12 cellular contexts compared by ENCODE assay signal in the genomic region with DNA sequence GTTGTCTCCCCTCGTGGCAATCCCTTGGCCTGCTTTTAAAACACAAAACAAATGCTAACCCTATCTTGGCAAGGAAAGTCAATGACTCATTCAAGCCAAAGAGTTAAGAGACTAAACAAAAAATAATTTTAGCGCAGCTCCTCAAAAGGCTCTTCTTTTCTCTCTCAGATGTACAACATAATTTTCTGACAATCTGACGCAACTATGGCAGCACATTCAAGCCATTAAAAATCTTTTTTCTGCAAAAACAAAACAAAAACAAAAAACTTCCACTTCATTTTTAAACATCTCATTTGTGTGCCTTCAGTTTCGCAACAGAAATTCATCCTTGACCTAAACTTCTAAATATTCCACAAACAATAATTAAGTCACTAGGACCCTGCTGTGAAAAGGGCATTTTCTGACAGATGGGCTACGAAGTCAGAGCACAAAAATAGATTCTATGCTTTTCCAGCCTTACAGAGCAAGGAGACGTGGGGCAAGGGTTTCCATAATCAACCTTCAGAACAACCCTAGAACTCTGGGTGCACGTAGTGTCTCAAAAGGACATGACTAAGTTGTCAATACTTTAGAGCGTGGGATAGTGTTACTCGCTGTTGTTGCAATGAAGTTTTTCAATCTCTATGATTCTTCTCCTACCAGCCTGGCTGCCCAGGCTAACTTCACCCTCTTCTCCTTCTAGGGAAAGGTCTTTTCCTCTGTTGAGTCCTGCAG.
A peak's percentile ranks its signal among the peaks of the same experiment; 100 is the strongest.
DNase-seq lines count a peak whose midpoint lies in the region; ATAC-seq, FAIRE-seq and TF ChIP-seq lines count a peak whose summit lies in the region.
"Had no signal": no experiment of that assay in that cellular context is flagged by ENCODE, and none has a peak within 500 bp of the region (broad histone marks: within the 10 kb centered on the region; RNA-seq: fewer than 3 reads in every experiment).

No MANE protein-coding gene starts in this region.

- H3K36me3 ChIP-seq in endothelial cell of umbilical vein (ENCODE audit: control insufficient read depth in 2 of 2, extremely low read depth in 1 of 2, insufficient read depth in 2 of 2, low read length in 2 of 2), result no peaks in the 10 kb centered on the region
- H3K36me3 ChIP-seq: upper lobe of left lung had no signal

- no TSS peak for BruUV-seq in endothelial cell of umbilical vein (replicated peaks; lab: Mats Ljungman, UMichigan)

- FAIRE-seq in endothelial cell of umbilical vein (lab: Jason Lieb, UNC), result peak; percentile 86

- no peaks in the 10 kb centered on the region for H3K9me1 ChIP-seq in endothelial cell of umbilical vein (replicated peaks; ENCODE audit: control insufficient read depth, extremely low read depth, insufficient read depth, low read length)

- no peak for TF ChIP-seq POLR2A in endothelial cell of umbilical vein (IDR thresholded peaks at IDR 0.05; ENCODE audit: low read depth, low read length)

- TF ChIP-seq CTCF in endothelial cell of umbilical vein (IDR thresholded peaks at IDR 0.05; ENCODE audit: extremely low read depth in 1 of 2, insufficient read depth in 1 of 2, low read depth in 1 of 2, low read length in 2 of 2) (no peak), omental fat pad (IDR thresholded peaks at IDR 0.05) (no peak)

- CTCF ChIA-PET in endothelial cell of umbilical vein (lab: Charles Lee), result interaction anchor here (0.9 to 1.6 kb wide), 2 partner anchors 15 to 81 kb away, joined by 3 to 4 read pairs; no protein-coding TSS in a partner anchor

- peaks cover 11% of the 10 kb centered on the region for H3K4me1 ChIP-seq in endothelial cell of umbilical vein (ENCODE audit: control insufficient read depth, extremely low read depth, insufficient read depth, low read length)

- H3K9me3 ChIP-seq in endothelial cell of umbilical vein (replicated peaks; ENCODE audit: control insufficient read depth, insufficient read depth, low read length), result no peaks in the 10 kb centered on the region
- H3K9me3 ChIP-seq: upper lobe of left lung had no signal

- no peak overlapping the region for H3K9ac ChIP-seq in endothelial cell of umbilical vein (replicated peaks; ENCODE audit: extremely low read depth, insufficient read depth, low read length)

- no peak overlapping the region for H2AFZ ChIP-seq in endothelial cell of umbilical vein (ENCODE audit: low read depth, low read length)

- intact Hi-C loops in endothelial cell of umbilical vein (cut with micrococcal nuclease), result loop anchor here (1.0 kb wide), 1 partner anchor 19 kb away; no protein-coding TSS in a partner anchor

- no peaks in the 10 kb centered on the region for H3K27me3 ChIP-seq in endothelial cell of umbilical vein (ENCODE audit: control insufficient read depth in 2 of 2, insufficient read depth in 2 of 2, low read length in 2 of 2)
- H3K27me3 ChIP-seq: upper lobe of left lung had no signal

- no peak overlapping the region for H3K4me3 ChIP-seq in endothelial cell of umbilical vein (replicated peaks in 1 of 3; ENCODE audit: insufficient read depth in 1 of 3, low read depth in 1 of 3, low read length in 3 of 3)
- H3K4me3 ChIP-seq: upper lobe of left lung had no signal

- ATAC-seq in omental fat pad (ENCODE audit: low FRiP score), result peak; percentile 53
- ATAC-seq in GM21619 (IDR thresholded peaks at IDR 0.05; ENCODE audit: unreplicated experiment), result no peak
- no peak for ATAC-seq in HG03460 (IDR thresholded peaks at IDR 0.05; ENCODE audit: unreplicated experiment)

- POLR2A ChIA-PET in endothelial cell of umbilical vein (lab: Charles Lee), result no interaction called here

- dilution Hi-C loops in endothelial cell of umbilical vein (cut with MboI; ENCODE audit: extremely low pct_ligation_motif_present, low sequenced_read_pairs), result no loop called here

- no peak overlapping the region for H3K4me2 ChIP-seq in endothelial cell of umbilical vein (ENCODE audit: insufficient read depth, low read length)

- no peak overlapping the region for H3K27ac ChIP-seq in endothelial cell of umbilical vein (ENCODE audit: insufficient read depth, low read depth, low read length)
- H3K27ac ChIP-seq: upper lobe of left lung had no signal

- no peaks in the 10 kb centered on the region for H4K20me1 ChIP-seq in endothelial cell of umbilical vein (replicated peaks; ENCODE audit: control insufficient read depth, extremely low read depth, insufficient read depth, low read length)

- H3K79me2 ChIP-seq in endothelial cell of umbilical vein (ENCODE audit: control insufficient read depth, insufficient read depth, low read length), result no peaks in the 10 kb centered on the region

- DNase-seq in DMS 273 treated with DMSO at 0.1 percent for 48 hours (lab: John Stamatoyannopoulos, UW) (peak; percentile 81), NCI-H774 (lab: John Stamatoyannopoulos, UW) (peak; percentile 27), endothelial cell of umbilical vein (ENCODE audit: low read depth, low spot score) (peak; percentile 72), omental fat pad (ENCODE audit: low spot score) (no peak), cortex of kidney (lab: John Stamatoyannopoulos, UW) (no peak)
- no peak for DNase-seq in effector CD4-positive, alpha-beta T cell
- DNase-seq: activated naive CD4-positive, alpha-beta T cell treated with Interleukin-2 at 50 U/mL for 16 hours; head of caudate nucleus; stimulated activated CD4-positive, alpha-beta T cell treated with anti-CD3 and anti-CD28 coated beads, Interleukin-4, amount 100 ng/mL, for 1 hour; upper lobe of left lung had no signal

TF ChIP-seq in endothelial cell of umbilical vein, 7 proteins besides CTCF, POLR2A, EP300 and RAD21:
- TF ChIP-seq, protein P1, sequence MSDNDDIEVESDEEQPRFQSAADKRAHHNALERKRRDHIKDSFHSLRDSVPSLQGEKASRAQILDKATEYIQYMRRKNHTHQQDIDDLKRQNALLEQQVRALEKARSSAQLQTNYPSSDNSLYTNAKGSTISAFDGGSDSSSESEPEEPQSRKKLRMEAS (IDR thresholded peaks at IDR 0.05; ENCODE audit: insufficient read depth, insufficient read length), result no peak
- TF ChIP-seq JUN (IDR thresholded peaks at IDR 0.05; ENCODE audit: borderline replicate concordance, insufficient read depth, insufficient read length, low read depth) (no peak), GATA2 (IDR thresholded peaks at IDR 0.05; ENCODE audit: insufficient read depth, insufficient read length, low read depth, low read length) (no peak), MYC (IDR thresholded peaks at IDR 0.05; ENCODE audit: low read depth, low read length) (no peak)

Comparison
In these comparisons a context has a peak if more than half of its experiments do, and no peak if none do; other contexts are left out.
1. DNase-seq: peak in DMS 273 treated with DMSO at 0.1 percent for 48 hours (single experiment), NCI-H774 (single experiment) and endothelial cell of umbilical vein (single experiment); none in omental fat pad (single experiment), cortex of kidney (single experiment) and effector CD4-positive, alpha-beta T cell (single experiment).